Comparison of ENCODE assay signal across 8 cellular contexts in the genomic region with DNA sequence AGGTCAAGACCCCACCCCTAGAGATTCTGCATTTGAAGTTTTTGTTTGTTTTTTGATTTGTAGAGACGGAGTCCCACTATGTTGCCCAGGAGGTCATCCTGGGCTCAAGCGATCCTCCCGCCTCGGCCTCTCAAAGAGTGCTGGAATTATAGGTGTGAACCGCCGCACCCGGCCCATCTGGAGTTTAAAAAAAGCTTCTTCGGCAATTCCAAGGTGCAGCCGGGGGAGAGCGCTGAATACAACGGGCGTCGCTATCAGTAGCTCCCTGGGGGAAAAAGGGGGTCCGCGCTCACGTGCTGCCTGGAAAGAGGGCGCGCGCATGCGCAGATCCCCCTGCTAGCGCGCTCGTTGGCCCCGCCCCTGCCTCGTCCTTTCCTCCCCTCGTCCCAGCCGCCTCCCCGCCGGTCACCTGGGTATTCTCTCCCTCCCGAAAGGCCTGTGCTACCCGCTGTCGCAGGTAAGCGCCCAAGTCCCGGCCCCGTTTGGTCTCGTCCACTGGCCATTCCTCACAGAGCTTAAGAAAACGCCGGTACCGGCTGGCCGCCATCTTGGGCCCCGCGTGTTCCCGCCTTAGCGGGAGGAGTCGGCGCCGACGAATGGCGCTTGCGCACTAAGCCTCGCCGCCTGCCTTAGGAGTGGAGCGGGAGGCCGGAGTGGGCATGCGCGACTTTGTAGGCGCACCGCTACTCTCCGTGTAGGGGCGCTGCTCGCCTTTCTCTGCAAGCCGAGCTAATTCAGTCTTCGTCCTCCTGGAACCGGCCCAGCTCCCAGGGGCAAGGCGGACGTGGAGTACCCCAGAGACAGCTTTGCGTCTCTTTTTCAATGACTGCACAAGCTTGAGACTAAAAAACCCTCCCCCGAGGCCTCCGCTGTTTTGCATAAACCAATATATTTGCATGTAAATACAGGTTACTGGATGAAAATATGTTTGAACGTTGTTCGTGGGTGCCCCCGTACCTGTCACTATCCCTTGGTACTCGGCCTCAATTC. TPM values are rescaled to one million over a fixed set of nuclear protein-coding genes. Genes with fewer than 3 reads are reported as not detected.
DNase-seq lines count a peak whose midpoint lies in the region; ATAC-seq, FAIRE-seq and TF ChIP-seq lines count a peak whose summit lies in the region.

A gene (minus strand): TSS at position 561 of the 990 bp plus-strand sequence. CDS start 14 bp downstream, at position 547.

- ATAC-seq in GM21515 (IDR thresholded peaks at IDR 0.05; ENCODE audit: unreplicated experiment) = peak; percentile 83

- peak; percentile 97 for TF ChIP-seq POLR2A in endothelial cell of umbilical vein (IDR thresholded peaks at IDR 0.05; ENCODE audit: low read depth, low read length)

- BruUV-seq in endothelial cell of umbilical vein (replicated peaks; lab: Mats Ljungman, UMichigan) = TSS peak; percentile 21

- POLR2A ChIA-PET in endothelial cell of umbilical vein (lab: Charles Lee) = interaction anchor here (0.6 to 1.8 kb wide), 6 partner anchors 14 to 387 kb away, joined by 3 to 7 read pairs (median 4); a partner anchor contains a TSS

- H3K4me1 ChIP-seq in OCI-LY3 (ENCODE audit: low read length) (peaks cover 13% of the 10 kb centered on the region), endothelial cell of umbilical vein (ENCODE audit: control insufficient read depth, extremely low read depth, insufficient read depth, low read length) (peaks cover 17% of the 10 kb centered on the region)

- H3K27me3 ChIP-seq in OCI-LY3 (ENCODE audit: low read depth, low read length) (no peaks in the 10 kb centered on the region), endothelial cell of umbilical vein (ENCODE audit: control insufficient read depth in 2 of 2, insufficient read depth in 2 of 2, low read length in 2 of 2) (no peaks in the 10 kb centered on the region)

- FAIRE-seq in D721Med (lab: Jason Lieb, UNC) = no peak
- FAIRE-seq in endothelial cell of umbilical vein (lab: Jason Lieb, UNC) = peak; percentile 95

- intact Hi-C loops in endothelial cell of umbilical vein (cut with micrococcal nuclease) = loop anchor here (1.0 to 2.0 kb wide), 4 partner anchors 59 to 443 kb away; no protein-coding TSS in a partner anchor

- no peaks in the 10 kb centered on the region for H4K20me1 ChIP-seq in OCI-LY3 (ENCODE audit: insufficient read depth, low read length)
- no peaks in the 10 kb centered on the region for H4K20me1 ChIP-seq in endothelial cell of umbilical vein (replicated peaks; ENCODE audit: control insufficient read depth, extremely low read depth, insufficient read depth, low read length)

- H3K36me3 ChIP-seq in OCI-LY3 (replicated peaks; ENCODE audit: low read depth, low read length) = peaks cover 5% of the 10 kb centered on the region
- peaks cover 4% of the 10 kb centered on the region in 2 experiments for H3K36me3 ChIP-seq in endothelial cell of umbilical vein (ENCODE audit: control insufficient read depth in 2 of 2, extremely low read depth in 1 of 2, insufficient read depth in 2 of 2, low read length in 2 of 2)

- peak within 1 kb of the TSS; percentile 90 for H3K4me3 ChIP-seq in OCI-LY3 (ENCODE audit: low read length)
- peak within 1 kb of the TSS; percentile 74 to 92 (median 85) for H3K4me3 ChIP-seq in endothelial cell of umbilical vein (replicated peaks in 1 of 3; ENCODE audit: insufficient read depth in 1 of 3, low read depth in 1 of 3, low read length in 3 of 3)

- dilution Hi-C loops in endothelial cell of umbilical vein (cut with MboI; ENCODE audit: extremely low pct_ligation_motif_present, low sequenced_read_pairs) = no loop called here

- H3K9me1 ChIP-seq in endothelial cell of umbilical vein (replicated peaks; ENCODE audit: control insufficient read depth, extremely low read depth, insufficient read depth, low read length) = no peaks in the 10 kb centered on the region

- H3K9ac ChIP-seq in OCI-LY3 (ENCODE audit: low read length) (peak within 1 kb of the TSS; percentile 88), endothelial cell of umbilical vein (replicated peaks; ENCODE audit: extremely low read depth, insufficient read depth, low read length) (peak within 1 kb of the TSS; percentile 95)

- TF ChIP-seq CTCF in D721Med (IDR thresholded peaks at IDR 0.05; ENCODE audit: insufficient read depth, missing control alignments) (peak; percentile 85), OCI-LY3 (IDR thresholded peaks at IDR 0.05; ENCODE audit: low read depth, low read length) (peak; percentile 56), endothelial cell of umbilical vein (IDR thresholded peaks at IDR 0.05; ENCODE audit: extremely low read depth in 1 of 2, insufficient read depth in 1 of 2, low read depth in 1 of 2, low read length in 2 of 2) (peak; percentile 57 to 75)

- CTCF ChIA-PET in endothelial cell of umbilical vein (lab: Charles Lee) = interaction anchor here (0.8 to 3.9 kb wide), 30 partner anchors 9 to 452 kb away, joined by 3 to 26 read pairs (median 4); a partner anchor contains a TSS

- peak within 1 kb of the TSS; percentile 80 for H3K27ac ChIP-seq in OCI-LY3 (ENCODE audit: low read length)
- peak within 1 kb of the TSS; percentile 95 for H3K27ac ChIP-seq in endothelial cell of umbilical vein (ENCODE audit: insufficient read depth, low read depth, low read length)

- peak within 1 kb of the TSS; percentile 68 for H2AFZ ChIP-seq in OCI-LY3 (ENCODE audit: low read depth, low read length)
- peak within 1 kb of the TSS; percentile 98 for H2AFZ ChIP-seq in endothelial cell of umbilical vein (ENCODE audit: low read depth, low read length)

- H3K79me2 ChIP-seq in OCI-LY3 (ENCODE audit: low read length) = peaks cover 27% of the 10 kb centered on the region
- peaks cover 24% of the 10 kb centered on the region for H3K79me2 ChIP-seq in endothelial cell of umbilical vein (ENCODE audit: control insufficient read depth, insufficient read depth, low read length)

- DNase-seq in D721Med (ENCODE audit: insufficient read length, low spot score) (no peak), HuH-7.5 (ENCODE audit: low spot score) (peak; percentile 79), endothelial cell of umbilical vein (ENCODE audit: low read depth, low spot score) (peak; percentile 97), middle frontal gyrus (ENCODE audit: extremely low spot score, low spot score) (peak; percentile 95)
- peak; percentile 98 for DNase-seq in activated CD8-positive, alpha-beta memory T cell treated with anti-CD3 and anti-CD28 coated beads, Interleukin-2, amount 50 U/mL, for 48 hours
- DNase-seq in stimulated activated CD8-positive, alpha-beta memory T cell treated with anti-CD3 and anti-CD28 coated beads, Interleukin-2, amount 100 ng/mL, for 48 hours (ENCODE audit: low read depth in 2 of 2) = peak; percentile 96

- no peaks in the 10 kb centered on the region for H3K9me3 ChIP-seq in OCI-LY3 (ENCODE audit: insufficient read depth, low read length)
- H3K9me3 ChIP-seq in endothelial cell of umbilical vein (replicated peaks; ENCODE audit: control insufficient read depth, insufficient read depth, low read length) = no peaks in the 10 kb centered on the region

- H3K4me2 ChIP-seq in OCI-LY3 (ENCODE audit: low read length) = peak within 1 kb of the TSS; percentile 99
- H3K4me2 ChIP-seq in endothelial cell of umbilical vein (ENCODE audit: insufficient read depth, low read length) = peak within 1 kb of the TSS; percentile 82

TF ChIP-seq in endothelial cell of umbilical vein, 7 proteins besides CTCF, POLR2A, EP300 and RAD21:
- TF ChIP-seq JUN (IDR thresholded peaks at IDR 0.05; ENCODE audit: borderline replicate concordance, insufficient read depth, insufficient read length, low read depth) (no peak), POLR2AphosphoS5 (IDR thresholded peaks at IDR 0.05; ENCODE audit: insufficient read depth, low read depth, low read length) (peak; percentile 99), EZH2 (IDR thresholded peaks at IDR 0.05; ENCODE audit: borderline replicate concordance, low read depth, low read length, severe bottlenecking) (no peak), GATA2 (IDR thresholded peaks at IDR 0.05; ENCODE audit: insufficient read depth, insufficient read length, low read depth, low read length) (no peak), MYC (IDR thresholded peaks at IDR 0.05; ENCODE audit: low read depth, low read length) (no peak), FOS (IDR thresholded peaks at IDR 0.05; ENCODE audit: borderline replicate concordance, insufficient read depth, low read length) (no peak)
- TF ChIP-seq, protein P1, sequence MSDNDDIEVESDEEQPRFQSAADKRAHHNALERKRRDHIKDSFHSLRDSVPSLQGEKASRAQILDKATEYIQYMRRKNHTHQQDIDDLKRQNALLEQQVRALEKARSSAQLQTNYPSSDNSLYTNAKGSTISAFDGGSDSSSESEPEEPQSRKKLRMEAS (IDR thresholded peaks at IDR 0.05; ENCODE audit: insufficient read depth, insufficient read length) = peak; percentile 56
TF ChIP-seq in endothelial cell of umbilical vein: peak in this region for 2.

RNA-seq across cellular contexts. Expression of the gene that starts here (rescaled TPM):
- total RNA-seq in endothelial cell of umbilical vein = 91.5 and 95.3 TPM in 2 replicates
- 46.3 and 52.1 TPM in 2 replicates for polyA plus RNA-seq in endothelial cell of umbilical vein
- 52.0 and 53.8 TPM in 2 replicates for polyA plus RNA-seq in endothelial cell of umbilical vein (2011; cell fraction: cytosol; rRNA removed)
- 30.2 and 30.6 TPM in 2 replicates for polyA plus RNA-seq in endothelial cell of umbilical vein (2011; cell fraction: nucleus; rRNA removed)
- polyA plus RNA-seq in endothelial cell of umbilical vein (2012) = 115 and 117 TPM in 2 replicates
- 17.2 and 25.5 TPM in 2 replicates for polyA minus RNA-seq in endothelial cell of umbilical vein
- 35.3 TPM for polyA minus RNA-seq in endothelial cell of umbilical vein (2011; cell fraction: cytosol; rRNA and poly(A)+ RNA removed)
- polyA minus RNA-seq in endothelial cell of umbilical vein (2011; cell fraction: nucleus; rRNA and poly(A)+ RNA removed) = 6.7 and 8.2 TPM in 2 replicates
